1 cellular context compared by ENCODE assay signal in the genomic region with DNA sequence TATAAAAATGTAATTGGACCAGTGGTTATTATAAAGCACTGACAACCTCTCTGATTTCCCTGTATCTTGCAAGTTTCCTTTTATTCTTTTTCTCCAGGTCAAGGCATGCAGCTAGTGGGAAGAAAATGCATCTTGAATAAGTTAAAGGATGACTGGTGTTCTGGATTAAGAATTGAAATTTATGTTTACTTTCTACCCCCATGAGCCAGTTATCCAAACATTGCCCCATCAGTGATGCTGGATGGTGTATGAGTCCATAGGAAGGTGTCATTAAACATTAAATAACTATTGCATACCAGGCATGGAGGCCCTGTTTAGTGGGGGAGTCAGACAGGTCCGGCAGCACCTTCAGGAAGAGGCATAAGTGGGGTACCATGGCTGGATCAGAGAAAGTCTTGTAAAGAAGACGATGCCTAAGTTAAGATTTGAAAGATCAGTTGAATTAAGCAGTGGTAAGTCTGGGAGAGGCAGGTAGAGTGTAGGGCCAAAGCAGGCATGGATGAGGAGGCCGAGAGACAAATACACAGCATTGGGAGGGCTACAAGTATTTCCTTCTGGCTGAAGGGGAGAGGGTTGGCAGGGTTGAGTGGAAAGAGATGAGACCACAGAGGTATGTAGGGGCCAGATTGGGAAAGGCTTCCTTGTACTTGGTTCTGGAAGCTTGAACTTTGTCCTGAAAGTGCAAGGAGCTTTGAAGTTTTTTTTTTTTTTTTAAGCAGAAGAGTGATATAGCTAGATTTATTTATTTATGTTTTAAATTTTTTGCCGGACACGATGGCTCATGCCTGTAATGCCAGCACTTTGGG.
TF ChIP-seq lines count a peak whose summit lies in the region.

No MANE protein-coding gene starts in this region.

TF ChIP-seq in GM12878, 131 proteins besides CTCF, POLR2A, EP300 and RAD21:
- TF ChIP-seq RAD51 (IDR thresholded peaks at IDR 0.05) (no peak), RB1 (IDR thresholded peaks at IDR 0.05; ENCODE audit: borderline replicate concordance) (no peak), TCF3 (IDR thresholded peaks at IDR 0.05; ENCODE audit: borderline replicate concordance, insufficient read depth, low read depth, low read length) (no peak)
- TF ChIP-seq, protein P1, sequence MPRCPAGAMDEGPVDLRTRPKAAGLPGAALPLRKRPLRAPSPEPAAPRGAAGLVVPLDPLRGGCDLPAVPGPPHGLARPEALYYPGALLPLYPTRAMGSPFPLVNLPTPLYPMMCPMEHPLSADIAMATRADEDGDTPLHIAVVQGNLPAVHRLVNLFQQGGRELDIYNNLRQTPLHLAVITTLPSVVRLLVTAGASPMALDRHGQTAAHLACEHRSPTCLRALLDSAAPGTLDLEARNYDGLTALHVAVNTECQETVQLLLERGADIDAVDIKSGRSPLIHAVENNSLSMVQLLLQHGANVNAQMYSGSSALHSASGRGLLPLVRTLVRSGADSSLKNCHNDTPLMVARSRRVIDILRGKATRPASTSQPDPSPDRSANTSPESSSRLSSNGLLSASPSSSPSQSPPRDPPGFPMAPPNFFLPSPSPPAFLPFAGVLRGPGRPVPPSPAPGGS (IDR thresholded peaks at IDR 0.05; ENCODE audit: borderline replicate concordance, insufficient read depth, low read depth, low read length, poor library complexity, severe bottlenecking): no peak
